ENCODE assay signal across 19 cellular contexts in the genomic region with DNA sequence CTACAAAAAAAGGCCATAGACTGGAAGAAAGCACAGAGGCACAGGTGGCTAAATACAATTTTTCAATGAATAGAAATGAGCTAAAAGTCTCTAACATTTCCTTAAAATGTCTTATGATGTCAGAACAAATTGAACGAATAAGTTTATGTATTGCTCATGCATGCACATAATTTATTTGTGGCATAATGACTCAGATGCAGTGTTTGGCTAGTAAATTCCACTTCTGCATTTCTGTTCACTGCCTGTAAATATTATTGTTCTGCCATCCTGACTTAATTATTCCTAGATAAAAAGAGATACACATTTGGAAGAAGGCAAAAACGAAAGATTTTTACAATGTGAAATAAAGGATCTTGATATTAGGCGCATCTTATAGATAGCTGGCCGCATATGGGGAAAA. TPM values are rescaled to one million over a fixed set of nuclear protein-coding genes. Genes with fewer than 3 reads are reported as not detected.
A peak's percentile ranks its signal among the peaks of the same experiment; 100 is the strongest.
DNase-seq lines count a peak whose midpoint lies in the region; ATAC-seq and TF ChIP-seq lines count a peak whose summit lies in the region.
"Had no signal": no experiment of that assay in that cellular context is flagged by ENCODE, and none has a peak within 500 bp of the region (broad histone marks: within the 10 kb centered on the region; RNA-seq: fewer than 3 reads in every experiment).

No MANE protein-coding gene starts in this region.

- no peak overlapping the region for H3K4me3 ChIP-seq in HFF-Myc (replicated peaks; ENCODE audit: low read depth, low read length)
- H3K4me3 ChIP-seq: right atrium auricular region had no signal

- peak; percentile 40 for ATAC-seq in foreskin keratinocyte
- no peak for ATAC-seq in GM21390 (IDR thresholded peaks at IDR 0.05; ENCODE audit: unreplicated experiment)
- ATAC-seq: activated CD8-positive, alpha-beta T cell treated with anti-CD3 and anti-CD28 coated beads for 36 hours; activated naive CD4-positive, alpha-beta T cell treated with anti-CD3 and anti-CD28 coated beads, Interleukin-2, amount 50 U/mL, for 72 hours; left lobe of liver; T-cell had no signal

- H3K27me3 ChIP-seq in foreskin keratinocyte: no peaks in the 10 kb centered on the region
- H3K27me3 ChIP-seq: neutrophil, right atrium auricular region had no signal

- TF ChIP-seq CTCF in AG09319 (IDR thresholded peaks at IDR 0.05; ENCODE audit: low read depth, low read length) (no peak), HFF-Myc (IDR thresholded peaks at IDR 0.05; ENCODE audit: low read depth, low read length, missing control alignments) (no peak), foreskin keratinocyte (conservative IDR thresholded peaks at IDR 0.05) (no peak)

- peak; percentile 57 for DNase-seq in AG09319 (ENCODE audit: extremely low read depth, low read depth)
- DNase-seq in HFF-Myc (ENCODE audit: extremely low read depth, low read depth): peak; percentile 51
- DNase-seq in amniotic epithelial cell (ENCODE audit: low read depth): peak; percentile 48
- DNase-seq in foreskin keratinocyte: no peak
- no peak for DNase-seq in stimulated activated CD4-positive, alpha-beta T cell treated with anti-CD3 and anti-CD28 coated beads, Interleukin-2, amount 100 ng/mL, for 48 hours
- DNase-seq in midbrain (lab: John Stamatoyannopoulos, UW): no peak
- no peak for DNase-seq in NCI-H524 (lab: John Stamatoyannopoulos, UW)
- DNase-seq: activated CD8-positive, alpha-beta T cell treated with anti-CD3 and anti-CD28 coated beads for 36 hours; activated T-cell treated with anti-CD3 and anti-CD28 coated beads, Interleukin-2, amount 50 U/mL, for 48 hours; effector CD4-positive, alpha-beta T cell; GOT3; Kasumi-1; NCI-H1436 treated with DMSO at 0.1 percent for 48 hours; T-cell had no signal

- no peaks in the 10 kb centered on the region for H3K4me1 ChIP-seq in foreskin keratinocyte
- H3K4me1 ChIP-seq: right atrium auricular region had no signal

- H3K27ac ChIP-seq in foreskin keratinocyte: no peak overlapping the region
- H3K27ac ChIP-seq: neutrophil, right atrium auricular region had no signal

RNA-seq across cellular contexts. Expression of a gene that starts 26.6 kb away (rescaled TPM):
- 19.6 and 26.4 TPM in 2 replicates for total RNA-seq in foreskin keratinocyte
- polyA plus RNA-seq in foreskin keratinocyte: 7.5 and 11.6 TPM in 2 replicates

Comparison
In these comparisons a context has a peak if more than half of its experiments do, and no peak if none do; other contexts are left out.
1. DNase-seq: peak in AG09319 (single experiment), HFF-Myc (single experiment) and amniotic epithelial cell (single experiment); none in foreskin keratinocyte (0 of 2), stimulated activated CD4-positive, alpha-beta T cell treated with anti-CD3 and anti-CD28 coated beads, Interleukin-2, amount 100 ng/mL, for 48 hours (0 of 2), midbrain (single experiment) and NCI-H524 (0 of 2).